ENCODE assay signal across 8 cellular contexts in the genomic region with DNA sequence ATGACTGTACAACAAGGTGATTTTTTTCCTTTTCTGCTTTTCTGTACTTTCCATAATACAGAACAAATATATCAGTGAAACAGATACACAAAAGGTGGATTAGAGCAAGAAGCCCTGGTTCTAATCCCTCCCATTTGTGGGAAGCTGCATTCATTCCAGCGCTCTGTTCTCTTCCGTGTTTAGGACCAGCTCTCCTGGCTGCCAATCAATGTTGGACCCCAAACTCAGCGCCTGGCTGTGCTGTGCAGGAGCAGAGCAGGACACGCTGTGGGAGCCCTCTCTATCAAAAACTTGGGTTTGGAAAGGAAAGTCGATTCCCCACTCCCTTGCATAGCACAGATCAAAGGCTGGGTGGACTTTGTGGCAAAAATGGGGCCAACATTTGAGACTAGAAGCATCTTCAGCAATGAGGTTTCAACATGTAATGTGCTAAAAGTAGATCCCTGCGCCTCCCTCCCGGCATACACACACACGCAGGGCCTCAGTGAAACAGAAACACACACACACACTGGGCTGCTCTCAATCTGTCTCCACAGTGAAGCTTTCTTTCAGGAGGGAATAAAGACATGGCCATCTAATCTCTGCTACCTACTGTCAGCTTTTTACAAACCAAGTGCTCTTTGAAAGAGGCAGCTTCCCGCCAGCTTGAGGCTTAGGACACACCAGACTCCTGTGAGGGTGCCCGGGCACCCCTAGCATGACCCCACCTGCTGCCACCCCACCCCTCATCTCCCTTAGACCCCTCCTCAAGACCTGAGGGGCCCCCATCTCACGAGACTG. TPM values are rescaled to one million over a fixed set of nuclear protein-coding genes. Genes with fewer than 3 reads are reported as not detected.
DNase-seq lines count a peak whose midpoint lies in the region; ATAC-seq and TF ChIP-seq lines count a peak whose summit lies in the region.

No MANE protein-coding gene starts in this region.

- peaks cover 89 to 92% of the 10 kb centered on the region in 2 donors for H3K4me1 Mint-ChIP-seq in natural killer cell treated with Interleukin-12 subunit alpha and Interleukin-12 subunit beta and Interleukin-15 and Interleukin-18, amount 100 ng/mL, for 72 hours (ENCODE audit: low read depth in 2 of 2)

- H3K27ac ChIP-seq in dorsolateral prefrontal cortex, result peak overlapping the region in 49 of 59 donors; percentile 1 to 88 (median 58)

- H3K27ac Mint-ChIP-seq in natural killer cell treated with Interleukin-12 subunit alpha and Interleukin-12 subunit beta and Interleukin-15 and Interleukin-18, amount 100 ng/mL, for 72 hours, result peak overlapping the region; percentile 94 to 95

- no peak for TF ChIP-seq CTCF in dorsolateral prefrontal cortex (IDR thresholded peaks at IDR 0.05 in 54 of 56, conservative IDR thresholded peaks at IDR 0.05 in 2 of 56; ENCODE audit: low read depth in 1 of 56, partially characterized antibody in 56 of 56)

- H3K27me3 Mint-ChIP-seq in natural killer cell treated with Interleukin-12 subunit alpha and Interleukin-12 subunit beta and Interleukin-15 and Interleukin-18, amount 100 ng/mL, for 72 hours, result no peaks in the 10 kb centered on the region

- no peaks in the 10 kb centered on the region for H3K27me3 ChIP-seq in dorsolateral prefrontal cortex

- H3K9me3 Mint-ChIP-seq in natural killer cell treated with Interleukin-12 subunit alpha and Interleukin-12 subunit beta and Interleukin-15 and Interleukin-18, amount 100 ng/mL, for 72 hours, result no peaks in the 10 kb centered on the region

- peak overlapping the region; percentile 77 for H3K4me3 Mint-ChIP-seq in natural killer cell treated with Interleukin-12 subunit alpha and Interleukin-12 subunit beta and Interleukin-15 and Interleukin-18, amount 100 ng/mL, for 72 hours

- peak; percentile 69 for ATAC-seq in HG03025 (IDR thresholded peaks at IDR 0.05; ENCODE audit: low FRiP score, unreplicated experiment)
- no peak for ATAC-seq in natural killer cell treated with Interleukin-12 subunit alpha and Interleukin-12 subunit beta and Interleukin-15 and Interleukin-18, amount 100 ng/mL, for 72 hours
- no peak for ATAC-seq in HG02938 (IDR thresholded peaks at IDR 0.05; ENCODE audit: unreplicated experiment)
- ATAC-seq in GM21576 (IDR thresholded peaks at IDR 0.05; ENCODE audit: unreplicated experiment), result no peak
- ATAC-seq in esophagus mucosa, result no peak
- ATAC-seq in GM19467 (IDR thresholded peaks at IDR 0.05; ENCODE audit: unreplicated experiment), result no peak

- DNase-seq in AG08395 (ENCODE audit: low spot score) (peak; percentile 63), dorsolateral prefrontal cortex (peak in 2 of 10 donors; percentile 54 to 64)
- no peak for DNase-seq in natural killer cell treated with Interleukin-12 subunit alpha and Interleukin-12 subunit beta and Interleukin-15 and Interleukin-18, amount 100 ng/mL, for 72 hours (ENCODE audit: low spot score)

- peaks cover 26% of the 10 kb centered on the region for H3K36me3 Mint-ChIP-seq in natural killer cell treated with Interleukin-12 subunit alpha and Interleukin-12 subunit beta and Interleukin-15 and Interleukin-18, amount 100 ng/mL, for 72 hours

- peak overlapping the region in 2 of 59 donors; percentile 10 to 13 for H3K4me3 ChIP-seq in dorsolateral prefrontal cortex

- intact Hi-C loops in dorsolateral prefrontal cortex (cut with DNase I), result no loop called here

RNA-seq across cellular contexts. Expression of gene WDR1, which starts 12.2 kb away (rescaled TPM):
- total RNA-seq in dorsolateral prefrontal cortex (100 to 1,000 TPM in 77 of 120 experiments, 10 to 100 TPM in 43; 67.7 to 164 (median 107) TPM), esophagus mucosa (253 TPM)
- total RNA-seq in natural killer cell treated with Interleukin-12 subunit alpha and Interleukin-12 subunit beta and Interleukin-15 and Interleukin-18, amount 100 ng/mL, for 72 hours, result 100 to 1,000 TPM; 550 to 559 TPM
